ENCODE assay signal across 10 cellular contexts in the genomic region with DNA sequence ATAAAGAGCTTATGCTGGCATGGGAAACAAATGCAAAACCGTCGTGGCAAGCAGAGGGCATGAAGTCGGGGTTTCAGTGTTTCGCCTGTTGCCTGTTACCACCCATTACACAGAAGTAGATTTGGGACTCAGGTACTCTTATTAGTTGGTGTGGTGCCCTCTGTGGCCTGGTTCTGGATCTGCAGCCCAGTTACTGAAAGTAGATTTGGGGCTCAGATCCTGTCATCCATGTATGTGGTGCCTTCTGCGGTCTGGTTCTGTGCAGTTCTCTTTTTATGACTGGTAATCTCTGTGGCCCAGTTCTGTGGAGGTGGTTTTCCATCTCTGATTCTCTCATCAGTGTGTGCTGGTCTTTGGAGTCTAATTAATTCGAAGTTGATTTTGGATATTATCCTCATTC. TPM values are rescaled to one million over a fixed set of nuclear protein-coding genes. Genes with fewer than 3 reads are reported as not detected.
DNase-seq lines count a peak whose midpoint lies in the region; ATAC-seq and TF ChIP-seq lines count a peak whose summit lies in the region.
"Had no signal": no experiment of that assay in that cellular context is flagged by ENCODE, and none has a peak within 500 bp of the region (broad histone marks: within the 10 kb centered on the region; RNA-seq: fewer than 3 reads in every experiment).

No MANE protein-coding gene starts in this region.

- no peaks in the 10 kb centered on the region for H3K9me3 Mint-ChIP-seq in effector memory CD8-positive, alpha-beta T cell
- H3K9me3 Mint-ChIP-seq: stimulated activated naive CD8-positive, alpha-beta T cell treated with anti-CD3 and anti-CD28 coated beads, Interleukin-15, Interleukin-2, amounts not matched to agents 100 ng/mL and 50 ng/mL, for 24 hours had no signal

- H3K27me3 Mint-ChIP-seq in effector memory CD8-positive, alpha-beta T cell: peaks cover 0 to 10% of the 10 kb centered on the region in 2 donors

- no peak overlapping the region for H3K4me3 ChIP-seq in GM12865 (ENCODE audit: low read depth, low read length)
- H3K4me3 ChIP-seq in Panc1 (ENCODE audit: low read depth in 2 of 2, low read length in 2 of 2): no peak overlapping the region

- intact Hi-C loops in Panc1 (cut with micrococcal nuclease; ENCODE audit: unreplicated experiment): loop anchor here (10.0 kb wide), 1 partner anchor 119 kb away; a partner anchor contains a TSS

- no peaks in the 10 kb centered on the region for H3K36me3 ChIP-seq in Panc1 (ENCODE audit: control insufficient read depth, insufficient read depth, low read length)

- H3K27me3 ChIP-seq in Panc1 (ENCODE audit: control insufficient read depth, insufficient read depth, low read length): no peaks in the 10 kb centered on the region

- peak; percentile 59 for ATAC-seq in HG02763 (IDR thresholded peaks at IDR 0.05; ENCODE audit: unreplicated experiment)
- ATAC-seq in Panc1: peak; percentile 49; the same call in 1 of the 2 replicates
- ATAC-seq in effector memory CD8-positive, alpha-beta T cell (replicated peaks): peak; percentile 65

- H3K27ac ChIP-seq in Panc1 (ENCODE audit: low read length): no peak overlapping the region
- H3K27ac ChIP-seq: epithelial cell of prostate had no signal

- H3K9me3 ChIP-seq in Panc1 (ENCODE audit: control insufficient read depth, insufficient read depth, low read depth, low read length): no peaks in the 10 kb centered on the region

- DNase-seq in ACHN (peak; percentile 31), GM12865 (ENCODE audit: low read depth) (peak; percentile 81), Panc1 (ENCODE audit: low read depth, low spot score) (no peak), cortex of kidney (lab: John Stamatoyannopoulos, UW) (no peak), AG08396 (ENCODE audit: low spot score) (no peak)
- DNase-seq in effector memory CD8-positive, alpha-beta T cell: peak in 2 of 3 experiments; percentile 11 to 36
- peak; percentile 28 to 38 for DNase-seq in stimulated activated CD4-positive, alpha-beta T cell treated with anti-CD3 and anti-CD28 coated beads, Interleukin-15, amount 100 ng/mL, for 48 hours (ENCODE audit: low read depth in 2 of 2)

- POLR2A ChIA-PET in Panc1 (lab: Charles Lee): no interaction called here

- no peak overlapping the region for H3K4me3 Mint-ChIP-seq in effector memory CD8-positive, alpha-beta T cell
- H3K4me3 Mint-ChIP-seq: stimulated activated naive CD8-positive, alpha-beta T cell treated with anti-CD3 and anti-CD28 coated beads, Interleukin-15, Interleukin-2, amounts not matched to agents 100 ng/mL and 50 ng/mL, for 24 hours had no signal

- in situ Hi-C loops in ACHN (cut with HindIII; ENCODE audit: low pct_ligation_motif_present, low pct_unique_long_range_greater_than_20kb, low sequenced_read_pairs): no loop called here
- in situ Hi-C loops in Panc1 (cut with HindIII; ENCODE audit: low pct_unique_long_range_greater_than_20kb, low sequenced_read_pairs): no loop called here

- H3K36me3 Mint-ChIP-seq in effector memory CD8-positive, alpha-beta T cell (ENCODE audit: insufficient read depth): peaks cover 2% of the 10 kb centered on the region

- CTCF ChIA-PET in Panc1 (lab: Charles Lee): no interaction called here

- peak; percentile 62 for TF ChIP-seq CTCF in GM12865 (IDR thresholded peaks at IDR 0.05; ENCODE audit: insufficient read depth, low read depth, low read length, missing control alignments)
- no peak for TF ChIP-seq CTCF in Panc1 (IDR thresholded peaks at IDR 0.05)

- H3K4me1 ChIP-seq in Panc1 (ENCODE audit: control insufficient read depth, insufficient read depth, low read length): peaks cover 4% of the 10 kb centered on the region

- no peaks in the 10 kb centered on the region for H3K4me1 Mint-ChIP-seq in effector memory CD8-positive, alpha-beta T cell (ENCODE audit: low read depth in 2 of 2)

- BruUV-seq in Panc1 (replicated peaks; lab: Mats Ljungman, UMichigan): no TSS peak

- H3K27ac Mint-ChIP-seq in effector memory CD8-positive, alpha-beta T cell: no peak overlapping the region
- H3K27ac Mint-ChIP-seq: stimulated activated naive CD8-positive, alpha-beta T cell treated with anti-CD3 and anti-CD28 coated beads, Interleukin-15, Interleukin-2, amounts not matched to agents 100 ng/mL and 50 ng/mL, for 24 hours had no signal

RNA-seq across cellular contexts. Expression of a gene that starts 45.2 kb away (rescaled TPM):
- 40.5 TPM for total RNA-seq in Panc1 (2021; ENCODE audit: unreplicated experiment)
- polyA plus RNA-seq in Panc1 (2012; ENCODE audit: insufficient read length): 20.0 TPM

Comparison
In these comparisons a context has a peak if more than half of its experiments do, and no peak if none do; other contexts are left out.
1. DNase-seq: peak in ACHN (single experiment), GM12865 (single experiment), effector memory CD8-positive, alpha-beta T cell (2 of 3) and stimulated activated CD4-positive, alpha-beta T cell treated with anti-CD3 and anti-CD28 coated beads, Interleukin-15, amount 100 ng/mL, for 48 hours (2 of 2); none in Panc1 (single experiment), cortex of kidney (single experiment) and AG08396 (single experiment).
2. Peak in every context shown above with its lines, with median percentiles within 50 percentile points of each other: ATAC-seq.